In genomic region chr21:38733973-38734546, GRCh38 we compare ENCODE assay signal across 8 cellular contexts.
DNase-seq lines count a peak whose midpoint lies in the region; ATAC-seq and TF ChIP-seq lines count a peak whose summit lies in the region.

No MANE protein-coding gene starts in this region.

- H3K36me3 Mint-ChIP-seq in T-helper 2 cell treated with Interferon-gamma antibody and Interleukin-4, amounts not matched to agents 5 μg/mL and 100 μg/mL, for 36 hours (ENCODE audit: low read depth): peaks cover 2% of the 10 kb centered on the region

- H3K4me1 ChIP-seq in right atrium auricular region (peaks cover 0 to 8% of the 10 kb centered on the region in 2 donors), psoas muscle (peaks cover 5% of the 10 kb centered on the region), upper lobe of left lung (peaks cover 6 to 20% (median 11%) of the 10 kb centered on the region in 4 donors)

- peak in 1 of 4 donors; percentile 23 for TF ChIP-seq POLR2A in upper lobe of left lung (IDR thresholded peaks at IDR 0.05)

- intact Hi-C loops in psoas muscle (cut with DNase I): loop anchor here (1.0 to 10.0 kb wide), 6 partner anchors 71 to 405 kb away; partner anchors contain the start of gene ETS2 (in 1 of the 2)

- H3K27me3 ChIP-seq in right atrium auricular region (no peaks in the 10 kb centered on the region), psoas muscle (ENCODE audit: insufficient read depth in 3 of 3, low read length in 2 of 3) (peaks cover 0 to 5% (median 0%) of the 10 kb centered on the region in 3 donors), upper lobe of left lung (no peaks in the 10 kb centered on the region)

- no peak overlapping the region for H3K27ac Mint-ChIP-seq in T-helper 2 cell treated with Interferon-gamma antibody and Interleukin-4, amounts not matched to agents 5 μg/mL and 100 μg/mL, for 36 hours

- H3K4me3 ChIP-seq in GM12864 (ENCODE audit: low read depth, low read length) (no peak overlapping the region), right atrium auricular region (peak overlapping the region in 1 of 2 donors; percentile 25), psoas muscle (peak overlapping the region; percentile 49), upper lobe of left lung (peak overlapping the region in 3 of 4 donors; percentile 18 to 40 (median 30))

- peaks cover 22% of the 10 kb centered on the region for H3K27me3 Mint-ChIP-seq in T-helper 2 cell treated with Interferon-gamma antibody and Interleukin-4, amounts not matched to agents 5 μg/mL and 100 μg/mL, for 36 hours (ENCODE audit: low read depth)

- TF ChIP-seq CTCF in GM12864 (IDR thresholded peaks at IDR 0.05; ENCODE audit: low read depth, low read length, missing control alignments): peak; percentile 93
- TF ChIP-seq CTCF in right atrium auricular region (IDR thresholded peaks at IDR 0.05): peak; percentile 88 to 94
- TF ChIP-seq CTCF in psoas muscle (IDR thresholded peaks at IDR 0.05): peak; percentile 90
- TF ChIP-seq CTCF in upper lobe of left lung (IDR thresholded peaks at IDR 0.05): peak; percentile 90 to 95 (median 92)

- peak overlapping the region; percentile 89 for H3K4me3 Mint-ChIP-seq in T-helper 2 cell treated with Interferon-gamma antibody and Interleukin-4, amounts not matched to agents 5 μg/mL and 100 μg/mL, for 36 hours

- H3K27ac ChIP-seq in right atrium auricular region: peak overlapping the region; percentile 61 to 68
- H3K27ac ChIP-seq in psoas muscle: peak overlapping the region; percentile 34
- peak overlapping the region; percentile 68 to 77 (median 70) for H3K27ac ChIP-seq in upper lobe of left lung

- H3K9me3 ChIP-seq in right atrium auricular region: no peaks in the 10 kb centered on the region
- no peaks in the 10 kb centered on the region for H3K9me3 ChIP-seq in psoas muscle
- no peaks in the 10 kb centered on the region for H3K9me3 ChIP-seq in upper lobe of left lung

- DNase-seq in GM12864 (ENCODE audit: low read depth) (no peak), NCI-H1417 treated with DMSO at 0.1 percent for 48 hours (lab: John Stamatoyannopoulos, UW) (peak; percentile 58), anterior cingulate cortex (lab: John Stamatoyannopoulos, UW) (peak in 57 of 58 donors; percentile 16 to 92 (median 60)), right atrium auricular region (ENCODE audit: low spot score) (peak; percentile 96), psoas muscle (peak; percentile 87 to 93), upper lobe of left lung (peak; percentile 90 to 98)
- DNase-seq in T-helper 2 cell treated with Interferon-gamma antibody and Interleukin-4, amounts not matched to agents 5 μg/mL and 100 μg/mL, for 36 hours (ENCODE audit: low spot score): peak; percentile 57

- peak; percentile 87 to 96 (median 93) for ATAC-seq in psoas muscle
- ATAC-seq in upper lobe of left lung (ENCODE audit: low FRiP score in 2 of 2): peak; percentile 92 to 96
- ATAC-seq in HG02852 (IDR thresholded peaks at IDR 0.05; ENCODE audit: unreplicated experiment): no peak

- no peak for TF ChIP-seq EP300 in upper lobe of left lung (IDR thresholded peaks at IDR 0.05)

- H3K36me3 ChIP-seq in right atrium auricular region (no peaks in the 10 kb centered on the region), psoas muscle (ENCODE audit: insufficient read depth in 1 of 2, low read depth in 1 of 2) (no peaks in the 10 kb centered on the region), upper lobe of left lung (no peaks in the 10 kb centered on the region)

- H3K4me1 Mint-ChIP-seq in T-helper 2 cell treated with Interferon-gamma antibody and Interleukin-4, amounts not matched to agents 5 μg/mL and 100 μg/mL, for 36 hours (ENCODE audit: low read depth): peaks cover 17% of the 10 kb centered on the region

- no peaks in the 10 kb centered on the region for H3K9me3 Mint-ChIP-seq in T-helper 2 cell treated with Interferon-gamma antibody and Interleukin-4, amounts not matched to agents 5 μg/mL and 100 μg/mL, for 36 hours

- WGBS in psoas muscle, 3 donors: 3 to 4% (median 3%) methylated on average over 30 of the region's 30 CpGs
- 1 to 2% methylated on average over 30 of the region's 30 CpGs for WGBS in upper lobe of left lung, 2 donors
